Comparison of ENCODE assay signal across 30 cellular contexts in genomic region chr11:119156496-119156895, GRCh38. TPM values are rescaled to one million over a fixed set of nuclear protein-coding genes. Genes with fewer than 3 reads are reported as not detected.
"Had no signal": no experiment of that assay in that cellular context is flagged by ENCODE, and none has a peak within 500 bp of the region (broad histone marks: within the 10 kb centered on the region; RNA-seq: fewer than 3 reads in every experiment).

No MANE protein-coding gene starts in this region.

- H3K27ac ChIP-seq: ascending aorta, breast epithelium, cardiac muscle cell, coronary artery, dorsolateral prefrontal cortex, esophagus muscularis mucosa, foreskin keratinocyte, gastroesophageal sphincter, heart right ventricle had no signal

- H3K36me3 ChIP-seq: ascending aorta, breast epithelium, cardiac muscle cell, esophagus muscularis mucosa, gastroesophageal sphincter, heart right ventricle had no signal

- DNase-seq: activated B cell treated with CpG ODN at 0.5 μM for 24 hours; activated CD4-positive, alpha-beta T cell treated with anti-CD3 and anti-CD28 coated beads for 48 hours; activated CD4-positive, alpha-beta T cell treated with anti-CD3 and anti-CD28 coated beads, Interleukin-2, amount 50 U/mL, for 1 hour; activated CD4-positive, alpha-beta T cell treated with anti-CD3 and anti-CD28 coated beads, Interleukin-2, amount 50 U/mL, for 48 hours; activated CD8-positive, alpha-beta memory T cell treated with anti-CD3 and anti-CD28 coated beads for 24 hours; activated effector memory CD4-positive, alpha-beta T cell treated with Interleukin-2 at 50 U/mL for 16 hours; activated gamma-delta T cell treated with Interleukin-2 at 50 U/mL for 16 hours; activated naive CD4-positive, alpha-beta T cell treated with anti-CD3 and anti-CD28 coated beads, Interleukin-2, amount 50 U/mL, for 16 hours; activated naive CD4-positive, alpha-beta T cell treated with Interleukin-2 at 50 U/mL for 16 hours; activated T-cell treated with anti-CD3 and anti-CD28 coated beads, Interleukin-2, amount 50 U/mL, for 4 hours; amygdala; dorsolateral prefrontal cortex; effector memory CD4-positive, alpha-beta T cell; foreskin keratinocyte; heart right ventricle; T-helper 1 cell; T-helper 17 cell; T1000 had no signal

- H3K9me3 ChIP-seq: ascending aorta, breast epithelium, esophagus muscularis mucosa, gastroesophageal sphincter, heart right ventricle had no signal

- ATAC-seq: activated CD4-positive, CD25-positive, alpha-beta regulatory T cell treated with anti-CD3 and anti-CD28 coated beads, Interleukin-2, amount 50 U/mL, for 24 hours; activated CD8-positive, alpha-beta T cell treated with anti-CD3 and anti-CD28 coated beads for 36 hours; activated T-cell treated with anti-CD3 and anti-CD28 coated beads, Interleukin-2, amount 50 U/mL, for 4 hours; activated T-helper 17 cell treated with anti-CD3 and anti-CD28 coated beads, Interleukin-2, amount 50 U/mL, for 72 hours; foreskin keratinocyte; gastroesophageal sphincter; T-helper 17 cell had no signal

- H3K4me1 ChIP-seq: ascending aorta, breast epithelium, esophagus muscularis mucosa, foreskin keratinocyte, gastroesophageal sphincter, heart right ventricle had no signal

- H3K27me3 ChIP-seq: ascending aorta, breast epithelium, dorsolateral prefrontal cortex, esophagus muscularis mucosa, gastroesophageal sphincter had no signal

- H3K4me3 ChIP-seq: ascending aorta, breast epithelium, cardiac muscle cell, coronary artery, dorsolateral prefrontal cortex, esophagus muscularis mucosa, gastroesophageal sphincter, heart right ventricle had no signal

RNA-seq across cellular contexts. Expression of gene ABCG4, which starts 7.6 kb away (rescaled TPM):
- total RNA-seq: activated B cell treated with CpG ODN at 0.5 μM for 24 hours; activated CD8-positive, alpha-beta T cell treated with anti-CD3 and anti-CD28 coated beads for 36 hours; activated T-helper 17 cell treated with anti-CD3 and anti-CD28 coated beads, Interleukin-2, amount 50 U/mL, for 72 hours; ascending aorta; epithelial cell of proximal tubule; T-helper 17 cell had no signal

RNA-seq across cellular contexts. Expression of gene NHERF4, which starts 28.8 kb away (rescaled TPM):
- total RNA-seq: ascending aorta, cerebellum, epithelial cell of proximal tubule, foreskin keratinocyte, glomerular endothelial cell had no signal
- polyA plus RNA-seq: foreskin keratinocyte, heart right ventricle had no signal
